ENCODE assay signal across 10 cellular contexts in the genomic region with DNA sequence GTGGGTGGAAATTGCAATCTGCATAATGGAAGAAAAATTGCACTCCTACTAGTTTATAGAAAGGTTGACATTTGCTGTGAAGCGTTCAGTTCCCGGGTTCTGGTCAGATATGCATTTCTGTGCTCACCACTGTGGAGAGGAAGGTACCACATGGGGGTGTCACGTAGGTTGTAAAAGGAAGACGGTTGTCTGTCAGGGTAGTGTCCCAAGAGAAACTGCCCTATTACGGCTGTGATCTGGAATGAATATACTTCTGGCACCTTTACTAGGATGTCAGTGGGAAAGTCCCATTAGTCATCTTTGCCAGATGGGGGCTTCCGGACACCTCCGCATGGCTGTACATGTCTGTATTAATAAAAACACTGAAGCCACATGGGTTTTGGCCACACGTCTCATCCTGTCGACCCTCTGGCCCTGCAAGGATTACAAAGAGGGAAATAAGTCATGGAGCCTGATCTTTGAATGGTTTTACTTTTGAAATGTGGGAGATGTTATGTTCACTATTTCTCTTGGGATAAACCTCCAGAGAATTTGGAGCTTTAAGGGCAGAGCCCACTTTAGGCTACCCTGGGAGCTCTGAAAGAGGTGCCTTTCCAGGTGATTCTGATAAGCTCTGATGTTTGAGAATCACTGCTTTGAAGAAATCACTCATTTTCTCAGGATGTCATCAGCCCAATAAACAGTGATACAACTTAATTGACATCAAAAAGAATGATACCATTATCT.
DNase-seq lines count a peak whose midpoint lies in the region; ATAC-seq lines count a peak whose summit lies in the region.
"Had no signal": no experiment of that assay in that cellular context is flagged by ENCODE, and none has a peak within 500 bp of the region (broad histone marks: within the 10 kb centered on the region; RNA-seq: fewer than 3 reads in every experiment).

No MANE protein-coding gene starts in this region.

- no peaks in the 10 kb centered on the region for H3K36me3 Mint-ChIP-seq in activated T-cell treated with anti-CD3 and anti-CD28 coated beads, Interleukin-2, amount 50 U/mL, for 4 hours (ENCODE audit: insufficient read depth)

- DNase-seq in activated T-cell treated with anti-CD3 and anti-CD28 coated beads, Interleukin-2, amount 50 U/mL, for 4 hours = peak; percentile 50
- DNase-seq in skeletal muscle cell (ENCODE audit: low read depth) (peak; percentile 23), left ventricle myocardium superior (no peak), activated gamma-delta T cell treated with Interleukin-2 at 50 U/mL for 16 hours (no peak), anterior cingulate cortex (lab: John Stamatoyannopoulos, UW) (no peak), foreskin melanocyte (no peak)

- ATAC-seq in GM19328 (IDR thresholded peaks at IDR 0.05; ENCODE audit: unreplicated experiment) = peak; percentile 60
- peak; percentile 67 for ATAC-seq in HG03103 (IDR thresholded peaks at IDR 0.05; ENCODE audit: low read depth, unreplicated experiment)
- ATAC-seq in activated T-cell treated with anti-CD3 and anti-CD28 coated beads, Interleukin-2, amount 50 U/mL, for 4 hours = peak; percentile 80 to 81
- ATAC-seq in left ventricle myocardium superior = no peak

- intact Hi-C loops in left ventricle myocardium superior (cut with micrococcal nuclease) = no loop called here

- no peak overlapping the region for H3K4me3 ChIP-seq in skeletal muscle cell (ENCODE audit: low read depth, low read length)
- H3K4me3 ChIP-seq: lung, SK-N-MC had no signal

- peaks cover 46% of the 10 kb centered on the region for H3K4me1 Mint-ChIP-seq in activated T-cell treated with anti-CD3 and anti-CD28 coated beads, Interleukin-2, amount 50 U/mL, for 4 hours (ENCODE audit: low read depth)

- no peaks in the 10 kb centered on the region for H3K9me3 Mint-ChIP-seq in activated T-cell treated with anti-CD3 and anti-CD28 coated beads, Interleukin-2, amount 50 U/mL, for 4 hours

- peak overlapping the region; percentile 41 for H3K4me3 Mint-ChIP-seq in activated T-cell treated with anti-CD3 and anti-CD28 coated beads, Interleukin-2, amount 50 U/mL, for 4 hours

- no peaks in the 10 kb centered on the region for H3K27me3 Mint-ChIP-seq in activated T-cell treated with anti-CD3 and anti-CD28 coated beads, Interleukin-2, amount 50 U/mL, for 4 hours (ENCODE audit: low read depth)

Comparison
In these comparisons a context has a peak if more than half of its experiments do, and no peak if none do; other contexts are left out.
1. DNase-seq: peak in activated T-cell treated with anti-CD3 and anti-CD28 coated beads, Interleukin-2, amount 50 U/mL, for 4 hours (single experiment) and skeletal muscle cell (single experiment); none in left ventricle myocardium superior (single experiment), activated gamma-delta T cell treated with Interleukin-2 at 50 U/mL for 16 hours (single experiment), anterior cingulate cortex (0 of 58) and foreskin melanocyte (single experiment).